ENCODE assay signal across 8 cellular contexts in the genomic region with DNA sequence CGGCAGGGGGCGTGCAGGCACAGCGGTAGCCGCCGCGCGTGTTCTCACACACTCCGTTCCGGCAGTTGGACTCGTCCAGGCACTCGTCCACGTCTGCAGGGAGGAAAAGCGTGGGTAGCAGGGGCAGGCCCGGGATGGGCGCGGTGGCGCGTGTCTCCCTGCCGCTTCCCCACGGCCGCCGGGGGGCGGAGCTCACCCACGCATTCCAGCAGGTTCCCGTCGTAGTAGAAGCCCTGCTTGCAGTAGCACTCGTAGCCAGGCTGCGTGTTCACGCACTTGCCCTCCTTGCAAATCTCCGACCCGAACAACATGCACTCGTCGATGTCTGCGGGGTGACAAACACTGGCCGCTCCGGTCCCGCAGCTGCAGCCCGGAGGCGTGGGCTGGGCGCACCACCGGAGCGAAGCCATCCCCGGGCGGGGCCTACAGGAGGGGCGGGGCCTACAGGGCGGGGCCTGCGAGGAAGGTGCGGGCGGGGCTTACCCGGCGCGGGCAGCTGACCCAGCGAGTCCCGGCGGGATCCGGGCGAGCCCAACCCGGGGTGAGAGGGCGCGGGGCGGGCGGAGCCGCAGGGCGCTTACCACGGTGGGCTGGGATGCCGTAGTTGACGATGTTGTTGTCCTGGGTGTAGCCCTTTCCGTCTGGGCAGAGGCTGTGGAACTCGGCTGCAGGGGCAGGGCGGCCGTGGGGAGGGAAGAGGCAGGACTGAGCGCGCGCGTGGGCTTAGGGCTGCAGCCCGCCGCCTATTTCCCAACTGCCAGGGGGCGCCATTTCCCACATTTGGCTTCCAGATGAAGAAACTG. TPM values are rescaled to one million over a fixed set of nuclear protein-coding genes. Genes with fewer than 3 reads are reported as not detected.
A peak's percentile ranks its signal among the peaks of the same experiment; 100 is the strongest.
DNase-seq lines count a peak whose midpoint lies in the region; ATAC-seq and TF ChIP-seq lines count a peak whose summit lies in the region.

No MANE protein-coding gene starts in this region.

- H3K9me3 ChIP-seq in DND-41 (ENCODE audit: insufficient read depth, low read length, severe bottlenecking) (no peaks in the 10 kb centered on the region), SJSA1 (replicated peaks) (0 out of 2 replicates have a peak, but pooled peaks cover 3% of the 10 kb centered on the region), gastroesophageal sphincter (no peaks in the 10 kb centered on the region)

- H3K4me3 ChIP-seq in DND-41 (ENCODE audit: low read depth in 1 of 2, low read length in 2 of 2) (peak overlapping the region in 1 of 2 experiments; percentile 53; a peak in 2 of 4 replicates), SJSA1 (peak overlapping the region; percentile 48), gastroesophageal sphincter (peak overlapping the region; percentile 20 to 57)

- TF ChIP-seq EP300 in gastroesophageal sphincter (IDR thresholded peaks at IDR 0.05), result no peak

- H3K9ac ChIP-seq in DND-41 (ENCODE audit: low read depth, low read length), result peak overlapping the region; percentile 38

- WGBS in gastroesophageal sphincter (ENCODE audit: low coverage in 1 of 2), 2 donors, result 0% methylated on average over 1 of the region's 78 CpGs; no CpG with 5 or more reads in 1 of the 2 donors

- H3K27me3 ChIP-seq in DND-41 (ENCODE audit: insufficient read depth, low read length, poor library complexity) (no peaks in the 10 kb centered on the region), SJSA1 (replicated peaks) (no peaks in the 10 kb centered on the region), gastroesophageal sphincter (no peaks in the 10 kb centered on the region)

- H3K4me2 ChIP-seq in DND-41 (ENCODE audit: insufficient read depth, low read length), result peak overlapping the region; percentile 65

- H4K20me1 ChIP-seq in DND-41 (ENCODE audit: insufficient read depth, low read length), result 0 out of 2 replicates have a peak, but pooled peaks cover under 1% of the 10 kb centered on the region

- no peaks in the 10 kb centered on the region for H3K79me2 ChIP-seq in DND-41 (ENCODE audit: insufficient read depth, low read length)

- ATAC-seq in DND-41 (ENCODE audit: insufficient read depth, low read depth), result peak; percentile 76
- peak; percentile 65 for ATAC-seq in GM21515 (IDR thresholded peaks at IDR 0.05; ENCODE audit: unreplicated experiment)
- ATAC-seq in gastroesophageal sphincter, result peak; percentile 92
- peak; percentile 88 for ATAC-seq in omental fat pad (ENCODE audit: low FRiP score)

- peak overlapping the region; percentile 68 for H2AFZ ChIP-seq in DND-41 (ENCODE audit: low read depth, low read length)

- TF ChIP-seq POLR2A in gastroesophageal sphincter (IDR thresholded peaks at IDR 0.05), result peak; percentile 21 to 30

- H3K4me1 ChIP-seq in DND-41 (ENCODE audit: insufficient read depth, low read length) (peaks cover 20% of the 10 kb centered on the region), SJSA1 (replicated peaks) (peaks cover 19% of the 10 kb centered on the region), gastroesophageal sphincter (peaks cover 0 to 45% (median 25%) of the 10 kb centered on the region in 3 donors)

- H3K36me3 ChIP-seq in DND-41 (ENCODE audit: insufficient read depth, low read length) (peaks cover 25% of the 10 kb centered on the region), SJSA1 (peaks cover 47% of the 10 kb centered on the region), gastroesophageal sphincter (peaks cover 0 to 68% of the 10 kb centered on the region in 2 donors)

- TF ChIP-seq CTCF in DND-41 (IDR thresholded peaks at IDR 0.05; ENCODE audit: borderline replicate concordance, extremely low read depth, low read length, poor library complexity, severe bottlenecking) (peak; percentile 91), gastroesophageal sphincter (IDR thresholded peaks at IDR 0.05) (peak in 3 of 4 experiments; percentile 92 to 97 (median 93)), omental fat pad (IDR thresholded peaks at IDR 0.05) (peak in 1 of 3 donors; percentile 82)

- peak; percentile 81 for DNase-seq in DND-41
- peak; percentile 82 for DNase-seq in HuH-7 (ENCODE audit: low spot score)
- DNase-seq in SJSA1 (ENCODE audit: low read depth in 1 of 2, low spot score in 2 of 2), result peak; percentile 94 to 99
- DNase-seq in activated naive CD4-positive, alpha-beta T cell treated with Interleukin-2 at 50 U/mL for 16 hours, result peak; percentile 93
- peak; percentile 96 for DNase-seq in omental fat pad (ENCODE audit: low spot score)

- peak overlapping the region; percentile 53 for H3K27ac ChIP-seq in DND-41 (ENCODE audit: low read length)
- no peak overlapping the region for H3K27ac ChIP-seq in SJSA1
- peak overlapping the region; percentile 39 to 97 (median 90) for H3K27ac ChIP-seq in gastroesophageal sphincter
- H3K27ac ChIP-seq in temporal lobe (ENCODE audit: low read depth, low read length), result peak overlapping the region; percentile 90

RNA-seq across cellular contexts. Expression of a gene that starts 15.6 kb away (rescaled TPM):
- total RNA-seq in SJSA1 (2014; rRNA removed; shearing (Covaris generic)), result 103 and 130 TPM in 2 replicates
- total RNA-seq in gastroesophageal sphincter, result 10 to 100 TPM; 70.6 to 97.6 (median 89.2) TPM
- 100 to 1,000 TPM in 1 of 4 donors, 10 to 100 TPM in 3; 75.4 to 105 (median 88.8) TPM for total RNA-seq in omental fat pad
- total RNA-seq in temporal lobe, result 34.2 TPM

RNA-seq across cellular contexts. Expression of a gene that starts 17.7 kb away (rescaled TPM):
- total RNA-seq in SJSA1 (2014; rRNA removed; shearing (Covaris generic)), result 22.9 and 52.0 TPM in 2 replicates
- total RNA-seq in gastroesophageal sphincter (100 to 1,000 TPM in 3 of 4 donors, 10 to 100 TPM in 1; 90.6 to 173 (median 139) TPM), omental fat pad (10 to 100 TPM; 67.3 to 84.8 (median 76.5) TPM), temporal lobe (38.6 TPM)

RNA-seq across cellular contexts. Expression of a gene that starts 29.8 kb away (rescaled TPM):
- total RNA-seq in SJSA1 (2014; rRNA removed; shearing (Covaris generic)), result 109 and 111 TPM in 2 replicates
- total RNA-seq in gastroesophageal sphincter (10 to 100 TPM; 38.4 to 73.5 (median 43.5) TPM), omental fat pad (10 to 100 TPM; 41.1 to 56.1 (median 50.1) TPM), temporal lobe (20.7 TPM)

RNA-seq across cellular contexts. Expression of a gene that starts 31.8 kb away (rescaled TPM):
- 35.1 and 64.9 TPM in 2 replicates for total RNA-seq in SJSA1 (2014; rRNA removed; shearing (Covaris generic))
- total RNA-seq in gastroesophageal sphincter, result 10 to 100 TPM; 36.6 to 68.3 (median 55.0) TPM
- total RNA-seq in omental fat pad, result 10 to 100 TPM; 29.1 to 37.4 (median 33.1) TPM
- total RNA-seq in temporal lobe, result 21.9 TPM

RNA-seq across cellular contexts. Expression of a gene that starts 35.4 kb away (rescaled TPM):
- total RNA-seq in SJSA1 (2014; rRNA removed; shearing (Covaris generic)), result 103 and 107 TPM in 2 replicates
- 100 to 1,000 TPM; 172 to 329 (median 202) TPM for total RNA-seq in gastroesophageal sphincter
- 100 to 1,000 TPM in 1 of 4 donors, 10 to 100 TPM in 3; 21.2 to 125 (median 65.6) TPM for total RNA-seq in omental fat pad
- 14.0 TPM for total RNA-seq in temporal lobe
